Comparison of ENCODE assay signal across 9 cellular contexts in genomic region chr6:129686941-129687627, GRCh38.
DNase-seq lines count a peak whose midpoint lies in the region; ATAC-seq lines count a peak whose summit lies in the region.
"Had no signal": no experiment of that assay in that cellular context is flagged by ENCODE, and none has a peak within 500 bp of the region (broad histone marks: within the 10 kb centered on the region; RNA-seq: fewer than 3 reads in every experiment).

No MANE protein-coding gene starts in this region.

- no peak for DNase-seq in activated CD4-positive, CD25-positive, alpha-beta regulatory T cell treated with anti-CD3 and anti-CD28 coated beads, Interleukin-2, amount 50 U/mL, for 72 hours
- DNase-seq in T-helper 2 cell treated with Interferon-gamma antibody and Interleukin-4, amounts not matched to agents 5 μg/mL and 100 μg/mL, for 36 hours (ENCODE audit: low spot score), result peak; percentile 55
- DNase-seq in stimulated activated CD4-positive, alpha-beta T cell treated with anti-CD3 and anti-CD28 coated beads, Interleukin-4, amount 100 ng/mL, for 24 hours, result peak; percentile 46
- DNase-seq in NCI-H2171 treated with DMSO at 0.1 percent for 48 hours (lab: John Stamatoyannopoulos, UW) (no peak), NCI-H2107 (lab: John Stamatoyannopoulos, UW) (no peak)

- intact Hi-C loops in dendritic cell treated with granulocyte-macrophage colony-stimulating factor and Interleukin-4, amounts not matched to agents 40 ng/mL and 50 ng/mL, for 4 days (cut with micrococcal nuclease), result no loop called here

- H3K4me3 Mint-ChIP-seq in T-helper 2 cell treated with Interferon-gamma antibody and Interleukin-4, amounts not matched to agents 5 μg/mL and 100 μg/mL, for 36 hours, result peak overlapping the region; percentile 60
- peak overlapping the region; percentile 73 for H3K4me3 Mint-ChIP-seq in dendritic cell treated with granulocyte-macrophage colony-stimulating factor and Interleukin-4, amounts not matched to agents 40 ng/mL and 50 ng/mL, for 4 days

- H3K27me3 Mint-ChIP-seq in T-helper 2 cell treated with Interferon-gamma antibody and Interleukin-4, amounts not matched to agents 5 μg/mL and 100 μg/mL, for 36 hours (ENCODE audit: low read depth), result no peaks in the 10 kb centered on the region
- H3K27me3 Mint-ChIP-seq in dendritic cell treated with granulocyte-macrophage colony-stimulating factor and Interleukin-4, amounts not matched to agents 40 ng/mL and 50 ng/mL, for 4 days, result no peaks in the 10 kb centered on the region

- peak overlapping the region; percentile 69 for H3K27ac Mint-ChIP-seq in T-helper 2 cell treated with Interferon-gamma antibody and Interleukin-4, amounts not matched to agents 5 μg/mL and 100 μg/mL, for 36 hours
- H3K27ac Mint-ChIP-seq in dendritic cell treated with granulocyte-macrophage colony-stimulating factor and Interleukin-4, amounts not matched to agents 40 ng/mL and 50 ng/mL, for 4 days, result peak overlapping the region; percentile 91

- no peaks in the 10 kb centered on the region for H3K9me3 Mint-ChIP-seq in T-helper 2 cell treated with Interferon-gamma antibody and Interleukin-4, amounts not matched to agents 5 μg/mL and 100 μg/mL, for 36 hours
- no peaks in the 10 kb centered on the region for H3K9me3 Mint-ChIP-seq in dendritic cell treated with granulocyte-macrophage colony-stimulating factor and Interleukin-4, amounts not matched to agents 40 ng/mL and 50 ng/mL, for 4 days

- ATAC-seq in activated CD4-positive, CD25-positive, alpha-beta regulatory T cell treated with anti-CD3 and anti-CD28 coated beads, Interleukin-2, amount 50 U/mL, for 24 hours, result peak; percentile 50 to 57
- ATAC-seq in HG03135 (IDR thresholded peaks at IDR 0.05; ENCODE audit: unreplicated experiment), result peak; percentile 63
- ATAC-seq: A549 had no signal

- peaks cover 65% of the 10 kb centered on the region for H3K4me1 Mint-ChIP-seq in T-helper 2 cell treated with Interferon-gamma antibody and Interleukin-4, amounts not matched to agents 5 μg/mL and 100 μg/mL, for 36 hours (ENCODE audit: low read depth)
- H3K4me1 Mint-ChIP-seq in dendritic cell treated with granulocyte-macrophage colony-stimulating factor and Interleukin-4, amounts not matched to agents 40 ng/mL and 50 ng/mL, for 4 days (ENCODE audit: low read depth), result peaks cover 80% of the 10 kb centered on the region

- H3K36me3 Mint-ChIP-seq in T-helper 2 cell treated with Interferon-gamma antibody and Interleukin-4, amounts not matched to agents 5 μg/mL and 100 μg/mL, for 36 hours (ENCODE audit: low read depth), result peaks cover 4% of the 10 kb centered on the region
- peaks cover 80% of the 10 kb centered on the region for H3K36me3 Mint-ChIP-seq in dendritic cell treated with granulocyte-macrophage colony-stimulating factor and Interleukin-4, amounts not matched to agents 40 ng/mL and 50 ng/mL, for 4 days (ENCODE audit: low read depth)

Comparison
In these comparisons a context has a peak if more than half of its experiments do, and no peak if none do; other contexts are left out.
1. DNase-seq: peak in T-helper 2 cell treated with Interferon-gamma antibody and Interleukin-4, amounts not matched to agents 5 μg/mL and 100 μg/mL, for 36 hours (single experiment) and stimulated activated CD4-positive, alpha-beta T cell treated with anti-CD3 and anti-CD28 coated beads, Interleukin-4, amount 100 ng/mL, for 24 hours (single experiment); none in activated CD4-positive, CD25-positive, alpha-beta regulatory T cell treated with anti-CD3 and anti-CD28 coated beads, Interleukin-2, amount 50 U/mL, for 72 hours (single experiment), NCI-H2171 treated with DMSO at 0.1 percent for 48 hours (single experiment) and NCI-H2107 (single experiment).